ENCODE assay signal across 8 cellular contexts in genomic region chr5:36690041-36690941, GRCh38.
A peak's percentile ranks its signal among the peaks of the same experiment; 100 is the strongest.
DNase-seq lines count a peak whose midpoint lies in the region; ATAC-seq lines count a peak whose summit lies in the region.

No MANE protein-coding gene starts in this region.

- no peak overlapping the region for H2AK5ac ChIP-seq in mesenchymal stem cell (ENCODE audit: low read length, severe bottlenecking)

- H3K27ac ChIP-seq in mesenchymal stem cell (ENCODE audit: low read length, poor library complexity, severe bottlenecking), result peak overlapping the region; percentile 22

- H3K9me3 ChIP-seq in endocrine pancreas (ENCODE audit: control insufficient read depth, low read length) (no peaks in the 10 kb centered on the region), mesenchymal stem cell (ENCODE audit: control insufficient read depth, low read length) (no peaks in the 10 kb centered on the region)

- ATAC-seq in GM19395 (IDR thresholded peaks at IDR 0.05; ENCODE audit: unreplicated experiment) (peak; percentile 69), HG03520 (IDR thresholded peaks at IDR 0.05; ENCODE audit: unreplicated experiment) (peak; percentile 79)

- H3K4me2 ChIP-seq in mesenchymal stem cell (ENCODE audit: low read length, poor library complexity, severe bottlenecking), result peak overlapping the region; percentile 88

- H3K9ac ChIP-seq in endocrine pancreas (ENCODE audit: control insufficient read depth, insufficient read depth, low read length) (peak overlapping the region; percentile 75), mesenchymal stem cell (ENCODE audit: low read length) (peak overlapping the region; percentile 87)

- H3K36me3 ChIP-seq in endocrine pancreas (ENCODE audit: control insufficient read depth, insufficient read depth, low read length), result no peaks in the 10 kb centered on the region
- peaks cover 0 to 17% of the 10 kb centered on the region in 2 experiments for H3K36me3 ChIP-seq in mesenchymal stem cell (ENCODE audit: control insufficient read depth in 1 of 2, insufficient read depth in 2 of 2, low read depth in 1 of 2, low read length in 2 of 2)

- peak overlapping the region in 1 of 2 experiments; percentile 47 for H2BK12ac ChIP-seq in mesenchymal stem cell (ENCODE audit: low read length in 2 of 2)

- H3K23ac ChIP-seq in mesenchymal stem cell (ENCODE audit: low read length in 2 of 2), result no peak overlapping the region

- no peak overlapping the region for H2BK120ac ChIP-seq in mesenchymal stem cell (ENCODE audit: low read depth, low read length)

- H3K18ac ChIP-seq in mesenchymal stem cell (ENCODE audit: low read depth in 1 of 2, low read length in 2 of 2), result peak overlapping the region in 1 of 2 experiments; percentile 38

- H3K4ac ChIP-seq in mesenchymal stem cell (ENCODE audit: low read depth in 1 of 2, low read length in 2 of 2), result peak overlapping the region in 1 of 2 experiments; percentile 21

- H4K91ac ChIP-seq in mesenchymal stem cell (ENCODE audit: low read length), result no peak overlapping the region

- H2AFZ ChIP-seq in mesenchymal stem cell (ENCODE audit: low read depth, low read length), result peak overlapping the region; percentile 93

- H3K79me1 ChIP-seq in mesenchymal stem cell (replicated peaks; ENCODE audit: low read length, poor library complexity, severe bottlenecking), result no peaks in the 10 kb centered on the region

- H2BK5ac ChIP-seq in mesenchymal stem cell (ENCODE audit: low read depth, low read length, poor library complexity, severe bottlenecking), result peak overlapping the region; percentile 52

- H3K27me3 ChIP-seq in endocrine pancreas (ENCODE audit: control insufficient read depth, insufficient read depth, low read length), result no peaks in the 10 kb centered on the region
- H3K27me3 ChIP-seq in mesenchymal stem cell (ENCODE audit: control insufficient read depth in 1 of 2, insufficient read depth in 1 of 2, low read length in 2 of 2), result peaks cover 0 to 4% of the 10 kb centered on the region in 2 experiments

- peaks cover 5% of the 10 kb centered on the region for H3K4me1 ChIP-seq in endocrine pancreas (ENCODE audit: control insufficient read depth, insufficient read depth, low read length)
- peaks cover 11% of the 10 kb centered on the region for H3K4me1 ChIP-seq in mesenchymal stem cell (ENCODE audit: control insufficient read depth, insufficient read depth, low read depth, low read length)

- DNase-seq in CD1c-positive myeloid dendritic cell (ENCODE audit: extremely low spot score) (peak; percentile 88), NCI-H774 (lab: John Stamatoyannopoulos, UW) (peak; percentile 80), mesenchymal stem cell (peak; percentile 72)
- peak; percentile 86 for DNase-seq in activated CD8-positive, alpha-beta memory T cell treated with anti-CD3 and anti-CD28 coated beads for 24 hours
- DNase-seq in stimulated activated CD8-positive, alpha-beta memory T cell treated with anti-CD3 and anti-CD28 coated beads, Interleukin-12 subunit alpha, Interleukin-12 subunit beta, amount 100 ng/mL, for 1 hour (ENCODE audit: low read depth), result peak; percentile 35

- H4K8ac ChIP-seq in mesenchymal stem cell (ENCODE audit: low read length), result peak overlapping the region; percentile 91

- WGBS in mesenchymal stem cell, result 2% methylated on average over 49 of the region's 50 CpGs

- H3K4me3 ChIP-seq in endocrine pancreas (ENCODE audit: control insufficient read depth, insufficient read depth, low read length) (peak overlapping the region; percentile 60), mesenchymal stem cell (ENCODE audit: insufficient read depth in 1 of 2, low read depth in 1 of 2, low read length in 2 of 2) (peak overlapping the region; percentile 66 to 74)

- H3K14ac ChIP-seq in mesenchymal stem cell (ENCODE audit: low read length in 2 of 2), result peak overlapping the region in 1 of 2 experiments; percentile 64

- H2BK15ac ChIP-seq in mesenchymal stem cell (ENCODE audit: low read depth, poor library complexity, severe bottlenecking), result no peak overlapping the region

Comparison
In these comparisons a context has a peak if more than half of its experiments do, and no peak if none do; other contexts are left out.
1. Peak in every context shown above with its lines: DNase-seq, ATAC-seq, H3K4me3 ChIP-seq and H3K27ac ChIP-seq.
2. DNase-seq: peak in every context shown above with its lines; median percentile 88 in CD1c-positive myeloid dendritic cell; 86 in activated CD8-positive, alpha-beta memory T cell treated with anti-CD3 and anti-CD28 coated beads for 24 hours; 80 in NCI-H774; 72 in mesenchymal stem cell; 35 in stimulated activated CD8-positive, alpha-beta memory T cell treated with anti-CD3 and anti-CD28 coated beads, Interleukin-12 subunit alpha, Interleukin-12 subunit beta, amount 100 ng/mL, for 1 hour.